In the genomic region with DNA sequence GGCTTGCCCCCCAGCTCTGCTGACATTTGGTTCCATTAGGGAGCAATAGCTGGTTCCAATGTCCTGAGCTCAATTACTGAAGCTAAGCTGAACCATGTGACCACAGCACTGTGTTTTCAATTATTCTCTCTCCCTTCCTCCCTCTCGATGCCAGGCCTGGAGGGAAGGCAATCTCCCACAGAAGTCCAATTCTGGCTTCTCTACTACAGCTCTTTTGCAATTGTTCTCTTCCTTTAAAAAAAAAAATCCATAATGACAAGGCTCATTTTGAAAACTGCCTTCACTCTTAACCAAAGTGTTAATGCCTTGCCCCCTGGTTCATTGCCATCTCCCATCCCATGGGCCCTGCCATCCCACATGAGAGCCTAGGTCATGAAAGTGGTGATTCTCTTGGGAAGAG, we compare ENCODE assay signal across 27 cellular contexts. TPM values are rescaled to one million over a fixed set of nuclear protein-coding genes. Genes with fewer than 3 reads are reported as not detected.
DNase-seq lines count a peak whose midpoint lies in the region; ATAC-seq and TF ChIP-seq lines count a peak whose summit lies in the region.
"Had no signal": no experiment of that assay in that cellular context is flagged by ENCODE, and none has a peak within 500 bp of the region (broad histone marks: within the 10 kb centered on the region; RNA-seq: fewer than 3 reads in every experiment).

No MANE protein-coding gene starts in this region.

- H3K36me3 ChIP-seq in breast epithelium (no peaks in the 10 kb centered on the region), lung (ENCODE audit: control insufficient read depth in 2 of 2, insufficient read depth in 2 of 2, low read length in 2 of 2) (no peaks in the 10 kb centered on the region), vagina (no peaks in the 10 kb centered on the region)
- H3K36me3 ChIP-seq: ascending aorta, SJCRH30, transverse colon had no signal

- H3K4me1 Mint-ChIP-seq in MCF 10A (ENCODE audit: insufficient read depth, unreplicated experiment), result no peaks in the 10 kb centered on the region
- H3K4me1 Mint-ChIP-seq: central memory CD8-positive, alpha-beta T cell; T-helper 17 cell had no signal

- CTCF ChIA-PET in MCF 10A (lab: Yijun Ruan, JAX), result interaction anchor here (1.4 to 3.5 kb wide), 2 partner anchors 45 to 65 kb away, joined by 3 to 12 read pairs; no protein-coding TSS in a partner anchor

- H3K4me1 ChIP-seq in breast epithelium (no peaks in the 10 kb centered on the region), lung (ENCODE audit: control insufficient read depth in 2 of 2, insufficient read depth in 2 of 2, low read length in 2 of 2) (peaks cover 0 to 7% of the 10 kb centered on the region in 2 donors), vagina (peaks cover 40% of the 10 kb centered on the region)
- H3K4me1 ChIP-seq: ascending aorta, SJCRH30, transverse colon had no signal

- no TSS peak for BruUV-seq in MCF 10A (replicated peaks; lab: Mats Ljungman, UMichigan)

- WGBS in lung, 2 donors, result 33 to 59% methylated on average over 1 of the region's 1 CpG

- intact Hi-C loops in breast epithelium (cut with DNase I; ENCODE audit: low total_unique reads) (no loop called here), MCF 10A (cut with micrococcal nuclease) (no loop called here), vagina (cut with DNase I) (no loop called here)

- POLR2A ChIA-PET in MCF 10A (lab: Yijun Ruan, JAX), result interaction anchor here (0.6 to 1.2 kb wide), 2 partner anchors 14 to 146 kb away, joined by 3 read pairs; no protein-coding TSS in a partner anchor

- H3K4me3 ChIP-seq in breast epithelium, result no peak overlapping the region
- H3K4me3 ChIP-seq in lung, result no peak overlapping the region
- H3K4me3 ChIP-seq in vagina, result no peak overlapping the region
- H3K4me3 ChIP-seq: ascending aorta, GM23338, hepatocyte, SJCRH30, transverse colon had no signal

- H3K9me3 ChIP-seq in breast epithelium (no peaks in the 10 kb centered on the region), lung (ENCODE audit: control insufficient read depth in 2 of 2, insufficient read depth in 1 of 2, low read length in 1 of 2) (no peaks in the 10 kb centered on the region), vagina (no peaks in the 10 kb centered on the region)
- H3K9me3 ChIP-seq: ascending aorta, SJCRH30, transverse colon had no signal

- TF ChIP-seq CTCF in breast epithelium (IDR thresholded peaks at IDR 0.05), result no peak
- TF ChIP-seq CTCF in MCF 10A (IDR thresholded peaks at IDR 0.05; ENCODE audit: unreplicated experiment), result no peak
- TF ChIP-seq CTCF in lung (IDR thresholded peaks at IDR 0.05; ENCODE audit: control extremely low read depth, extremely low read depth), result no peak
- TF ChIP-seq CTCF in vagina (IDR thresholded peaks at IDR 0.05), result no peak

- ATAC-seq in lung (ENCODE audit: insufficient read depth, low FRiP score), result peak; percentile 27
- no peak for ATAC-seq in GM21447 (IDR thresholded peaks at IDR 0.05; ENCODE audit: unreplicated experiment)
- ATAC-seq in HG03457 (IDR thresholded peaks at IDR 0.05; ENCODE audit: unreplicated experiment), result no peak
- ATAC-seq: activated T-cell treated with anti-CD3 and anti-CD28 coated beads, Interleukin-2, amount 50 U/mL, for 72 hours; esophagus mucosa; T-helper 17 cell had no signal

- no peaks in the 10 kb centered on the region for H3K27me3 Mint-ChIP-seq in MCF 10A (ENCODE audit: insufficient read depth, unreplicated experiment)

- no peak for DNase-seq in breast epithelium (ENCODE audit: low spot score in 2 of 2)
- no peak for DNase-seq in MCF 10A (ENCODE audit: unreplicated experiment)
- DNase-seq in fibroblast of the conjunctiva (ENCODE audit: low read depth), result peak; percentile 47
- DNase-seq in lung (ENCODE audit: low spot score), result no peak
- DNase-seq in vagina (ENCODE audit: extremely low spot score in 2 of 2), result no peak
- DNase-seq in pons (ENCODE audit: low spot score), result no peak
- DNase-seq: 8988T; activated CD4-positive, alpha-beta T cell treated with anti-CD3 and anti-CD28 coated beads for 48 hours; activated naive CD4-positive, alpha-beta T cell treated with anti-CD3 and anti-CD28 coated beads, Interleukin-2, amount 10 ng/mL, durations not matched to agents 7 days and 5 days; activated T-cell treated with anti-CD3 and anti-CD28 coated beads, Interleukin-2, amount 50 U/mL, for 72 hours; DMS79 treated with DMSO at 0.1 percent for 48 hours; effector CD4-positive, alpha-beta T cell; NCI-H1105; NCI-H2107; NCI-H446 treated with DMSO at 0.1 percent for 48 hours; SJCRH30; stimulated activated CD4-positive, alpha-beta T cell treated with anti-CD3 and anti-CD28 coated beads, Interleukin-4, amount 100 ng/mL, for 24 hours; stimulated activated naive CD4-positive, alpha-beta T cell treated with Interleukin-2 at 50 U/mL for 16 hours; T-helper 17 cell; transverse colon had no signal

- no peaks in the 10 kb centered on the region for H3K9me3 Mint-ChIP-seq in MCF 10A (ENCODE audit: unreplicated experiment)
- H3K9me3 Mint-ChIP-seq: activated naive CD4-positive, alpha-beta T cell treated with anti-CD3 and anti-CD28 coated beads, Interleukin-2, amount 10 ng/mL, durations not matched to agents 7 days and 5 days; activated T-cell treated with anti-CD3 and anti-CD28 coated beads, Interleukin-2, amount 50 U/mL, for 72 hours; central memory CD8-positive, alpha-beta T cell; GM23338 had no signal

- no peak overlapping the region for H3K27ac Mint-ChIP-seq in MCF 10A (ENCODE audit: low read depth, unreplicated experiment)
- H3K27ac Mint-ChIP-seq: activated naive CD4-positive, alpha-beta T cell treated with anti-CD3 and anti-CD28 coated beads, Interleukin-2, amount 10 ng/mL, durations not matched to agents 7 days and 5 days; activated T-cell treated with anti-CD3 and anti-CD28 coated beads, Interleukin-2, amount 50 U/mL, for 72 hours; GM23338; T-helper 17 cell had no signal

- TF ChIP-seq POLR2A in breast epithelium (IDR thresholded peaks at IDR 0.05) (no peak), vagina (IDR thresholded peaks at IDR 0.05) (no peak)

- H3K27ac ChIP-seq in breast epithelium (peak overlapping the region; percentile 45 to 86), lung (ENCODE audit: low read depth in 1 of 2, low read length in 1 of 2) (peak overlapping the region in 1 of 2 donors; percentile 48), vagina (peak overlapping the region; percentile 61)
- H3K27ac ChIP-seq: hepatocyte, SJCRH30, transverse colon had no signal

- no peak overlapping the region for H3K4me3 Mint-ChIP-seq in MCF 10A (ENCODE audit: unreplicated experiment)
- H3K4me3 Mint-ChIP-seq: activated naive CD4-positive, alpha-beta T cell treated with anti-CD3 and anti-CD28 coated beads, Interleukin-2, amount 10 ng/mL, durations not matched to agents 7 days and 5 days; activated T-cell treated with anti-CD3 and anti-CD28 coated beads, Interleukin-2, amount 50 U/mL, for 72 hours; central memory CD8-positive, alpha-beta T cell; GM23338; T-helper 17 cell had no signal

- H3K36me3 Mint-ChIP-seq in MCF 10A (ENCODE audit: insufficient read depth, unreplicated experiment), result no peaks in the 10 kb centered on the region
- H3K36me3 Mint-ChIP-seq: activated naive CD4-positive, alpha-beta T cell treated with anti-CD3 and anti-CD28 coated beads, Interleukin-2, amount 10 ng/mL, durations not matched to agents 7 days and 5 days had no signal

- no peaks in the 10 kb centered on the region for H3K27me3 ChIP-seq in breast epithelium
- H3K27me3 ChIP-seq in lung (ENCODE audit: control insufficient read depth, insufficient read depth), result no peaks in the 10 kb centered on the region
- H3K27me3 ChIP-seq in vagina, result no peaks in the 10 kb centered on the region
- H3K27me3 ChIP-seq: ascending aorta, hepatocyte, SJCRH30, transverse colon had no signal

RNA-seq across cellular contexts. Expression of gene IL16, which starts 24.8 kb away (rescaled TPM):
- 10 to 100 TPM; 11.1 to 40.5 (median 20.3) TPM for total RNA-seq in breast epithelium
- 0.72 and 0.81 TPM in 2 replicates for total RNA-seq in MCF 10A (2022)
- total RNA-seq in lung, result 10 to 100 TPM; 27.8 to 45.4 TPM
- 10 to 100 TPM; 18.8 to 21.1 TPM for polyA plus RNA-seq in lung
- total RNA-seq in vagina, result 19.9 TPM
- total RNA-seq: GM23338 had no signal
